22 cellular contexts compared by ENCODE assay signal in the genomic region with DNA sequence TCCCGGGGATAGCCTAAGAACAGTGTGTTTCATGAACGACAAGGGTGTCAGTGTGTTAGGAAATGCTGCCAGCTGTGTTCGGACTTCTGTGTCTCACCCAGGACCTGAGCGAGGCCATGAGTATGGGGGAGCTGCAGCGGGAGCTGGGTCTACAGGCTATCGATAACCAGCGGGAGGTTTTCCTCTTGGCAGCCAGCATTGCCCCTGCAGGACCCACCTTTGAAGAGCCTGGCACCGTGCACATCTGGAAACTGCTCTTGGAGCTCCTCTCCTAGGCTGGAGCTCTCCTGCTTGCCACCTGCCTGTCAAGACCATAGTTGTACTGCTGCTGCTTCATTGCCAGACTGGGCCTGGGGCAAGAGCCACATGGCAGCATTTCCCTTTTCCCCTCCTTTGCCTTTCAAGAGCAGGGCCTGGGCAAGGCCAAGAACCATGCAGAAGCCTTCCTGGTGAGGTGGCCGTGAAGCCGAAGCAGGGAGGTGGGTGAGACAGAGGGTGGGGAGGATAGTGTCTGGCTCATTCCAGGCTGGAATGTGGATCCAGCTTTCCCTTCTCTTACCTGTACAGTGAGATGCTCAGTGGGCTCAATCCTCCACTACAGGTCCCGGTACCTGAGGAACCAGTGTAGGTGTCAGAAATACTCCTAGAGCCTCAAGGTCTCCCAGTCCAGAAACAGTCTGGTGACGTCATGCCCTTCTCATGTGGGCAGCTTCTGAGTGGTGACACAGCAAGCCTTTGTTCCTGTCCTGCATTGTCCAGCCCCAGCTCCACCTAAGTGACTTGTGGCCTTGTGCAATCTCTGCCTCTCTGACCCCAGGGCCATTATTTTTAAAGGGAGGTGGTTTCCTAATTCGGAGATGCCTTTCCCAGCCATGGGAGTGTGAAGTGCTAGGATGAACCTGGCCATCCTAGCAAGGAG. TPM values are rescaled to one million over a fixed set of nuclear protein-coding genes. Genes with fewer than 3 reads are reported as not detected.
DNase-seq lines count a peak whose midpoint lies in the region; ATAC-seq lines count a peak whose summit lies in the region.
"Had no signal": no experiment of that assay in that cellular context is flagged by ENCODE, and none has a peak within 500 bp of the region (broad histone marks: within the 10 kb centered on the region; RNA-seq: fewer than 3 reads in every experiment).

No MANE protein-coding gene starts in this region.

- H3K4me1 Mint-ChIP-seq in dendritic cell treated with granulocyte-macrophage colony-stimulating factor and Interleukin-4, amounts not matched to agents 40 ng/mL and 50 ng/mL, for 4 days (ENCODE audit: low read depth), result peaks cover 29% of the 10 kb centered on the region

- no CpG with 5 or more reads among the region's 13 CpGs for WGBS in neuronal stem cell (ENCODE audit: extremely low coverage in 2 of 2, insufficient read length in 2 of 2, insufficient replicate concordance in 1 of 2), 2 donors
- 92 to 93% methylated on average over 13 of the region's 13 CpGs for whole genome bisulfite sequencing in aorta, 2 donors

- no peak overlapping the region for H2AFZ ChIP-seq in neuronal stem cell (ENCODE audit: low read length)

- H3K4me3 ChIP-seq in neuronal stem cell (ENCODE audit: low read length in 2 of 2) (no peak overlapping the region), aorta (ENCODE audit: low read length in 2 of 2) (no peak overlapping the region)
- H3K4me3 ChIP-seq: thyroid gland had no signal

- no peaks in the 10 kb centered on the region for H3K4me1 ChIP-seq in neuronal stem cell (ENCODE audit: control insufficient read depth in 2 of 2, insufficient read depth in 1 of 2, low read depth in 1 of 2, low read length in 2 of 2)
- no peaks in the 10 kb centered on the region for H3K4me1 ChIP-seq in aorta (ENCODE audit: control insufficient read depth in 1 of 2, insufficient read depth in 2 of 2, low read length in 2 of 2)

- H2BK5ac ChIP-seq in neuronal stem cell (ENCODE audit: low read length), result no peak overlapping the region

- intact Hi-C loops in dendritic cell treated with granulocyte-macrophage colony-stimulating factor and Interleukin-4, amounts not matched to agents 40 ng/mL and 50 ng/mL, for 4 days (cut with micrococcal nuclease), result no loop called here
- intact Hi-C loops in aorta (cut with DNase I), result no loop called here

- H3K4me2 ChIP-seq in neuronal stem cell (ENCODE audit: insufficient read depth, low read length, poor library complexity, severe bottlenecking), result no peak overlapping the region

- H2AK5ac ChIP-seq in neuronal stem cell (ENCODE audit: low read depth, low read length), result no peak overlapping the region

- no peak overlapping the region for H3K4ac ChIP-seq in neuronal stem cell (ENCODE audit: low read length)

- no peak overlapping the region for H4K91ac ChIP-seq in neuronal stem cell (ENCODE audit: low read depth, low read length, poor library complexity)

- no peaks in the 10 kb centered on the region for H3K9me3 Mint-ChIP-seq in dendritic cell treated with granulocyte-macrophage colony-stimulating factor and Interleukin-4, amounts not matched to agents 40 ng/mL and 50 ng/mL, for 4 days
- H3K9me3 Mint-ChIP-seq: immature natural killer cell; T-helper 2 cell treated with Interferon-gamma antibody and Interleukin-4, amounts not matched to agents 5 μg/mL and 100 μg/mL, for 36 hours had no signal

- H3K27me3 Mint-ChIP-seq in dendritic cell treated with granulocyte-macrophage colony-stimulating factor and Interleukin-4, amounts not matched to agents 40 ng/mL and 50 ng/mL, for 4 days, result peaks cover 13% of the 10 kb centered on the region

- H3K27me3 ChIP-seq in neuronal stem cell (ENCODE audit: control insufficient read depth in 3 of 3, insufficient read depth in 3 of 3, low read depth in 1 of 3, low read length in 3 of 3) (no peaks in the 10 kb centered on the region), aorta (ENCODE audit: control insufficient read depth in 1 of 2, insufficient read depth in 2 of 2, low read length in 1 of 2) (no peaks in the 10 kb centered on the region)
- H3K27me3 ChIP-seq: thyroid gland had no signal

- H2BK15ac ChIP-seq in neuronal stem cell (ENCODE audit: low read length), result no peak overlapping the region

- H4K8ac ChIP-seq in neuronal stem cell (ENCODE audit: low read depth, low read length), result no peak overlapping the region

- no peak overlapping the region for H2BK120ac ChIP-seq in neuronal stem cell (ENCODE audit: low read depth, low read length)

- peaks cover 20 to 72% of the 10 kb centered on the region in 2 donors for H3K36me3 ChIP-seq in neuronal stem cell (replicated peaks in 1 of 2; ENCODE audit: control insufficient read depth in 2 of 2, insufficient read depth in 2 of 2, low read length in 2 of 2)
- no peaks in the 10 kb centered on the region for H3K36me3 ChIP-seq in aorta (ENCODE audit: control insufficient read depth in 1 of 2, insufficient read depth in 2 of 2, low read length in 1 of 2)

- H3K27ac Mint-ChIP-seq in dendritic cell treated with granulocyte-macrophage colony-stimulating factor and Interleukin-4, amounts not matched to agents 40 ng/mL and 50 ng/mL, for 4 days, result peak overlapping the region; percentile 69
- H3K27ac Mint-ChIP-seq: T-helper 2 cell treated with Interferon-gamma antibody and Interleukin-4, amounts not matched to agents 5 μg/mL and 100 μg/mL, for 36 hours had no signal

- H3K18ac ChIP-seq in neuronal stem cell (ENCODE audit: low read length), result no peak overlapping the region

- H3K14ac ChIP-seq in neuronal stem cell (ENCODE audit: low read length), result no peak overlapping the region

- H2BK12ac ChIP-seq in neuronal stem cell (ENCODE audit: low read length), result no peak overlapping the region

- no peaks in the 10 kb centered on the region for H3K79me1 ChIP-seq in neuronal stem cell (ENCODE audit: low read depth, low read length)

- peak overlapping the region; percentile 14 for H3K9ac ChIP-seq in neuronal stem cell (ENCODE audit: low read depth, low read length, poor library complexity)

- peak; percentile 58 for DNase-seq in activated effector memory CD4-positive, alpha-beta T cell treated with anti-CD3 and anti-CD28 coated beads, Interleukin-2, amount 50 U/mL, for 16 hours
- no peak for DNase-seq in activated effector memory CD4-positive, alpha-beta T cell treated with Interleukin-2 at 50 U/mL for 16 hours
- DNase-seq in neuronal stem cell (ENCODE audit: low spot score) (no peak), aorta (no peak), NCI-H2171 treated with DMSO at 0.1 percent for 48 hours (lab: John Stamatoyannopoulos, UW) (no peak), NCI-H187 (lab: John Stamatoyannopoulos, UW) (no peak)
- DNase-seq: 8988T; activated CD4-positive, alpha-beta T cell treated with anti-CD3 and anti-CD28 coated beads for 1 hour; activated CD8-positive, alpha-beta memory T cell treated with anti-CD3 and anti-CD28 coated beads, Interleukin-2, amount 50 U/mL, for 4 hours; activated naive CD4-positive, alpha-beta T cell treated with Interleukin-2 at 50 U/mL for 16 hours; dermis blood vessel endothelial cell; glutamatergic neuron; immature natural killer cell; KG1; NCI-H1092; NCI-H345; SHP77; thyroid gland had no signal

- H3K9me3 ChIP-seq in neuronal stem cell (replicated peaks in 1 of 2; ENCODE audit: control insufficient read depth in 2 of 2, insufficient read depth in 1 of 2, low read depth in 1 of 2, low read length in 2 of 2), result no peaks in the 10 kb centered on the region
- no peaks in the 10 kb centered on the region for H3K9me3 ChIP-seq in aorta (ENCODE audit: control insufficient read depth, low read length)
- H3K9me3 ChIP-seq: thyroid gland had no signal

- H3K36me3 Mint-ChIP-seq in dendritic cell treated with granulocyte-macrophage colony-stimulating factor and Interleukin-4, amounts not matched to agents 40 ng/mL and 50 ng/mL, for 4 days (ENCODE audit: low read depth), result peaks cover 32% of the 10 kb centered on the region

- ATAC-seq in aorta (ENCODE audit: low FRiP score), result peak; percentile 24
- no peak for ATAC-seq in GM21786 (IDR thresholded peaks at IDR 0.05; ENCODE audit: unreplicated experiment)

- no peak overlapping the region for H3K27ac ChIP-seq in neuronal stem cell (replicated peaks; ENCODE audit: low read length)
- no peak overlapping the region for H3K27ac ChIP-seq in aorta (ENCODE audit: low read depth in 1 of 2, low read length in 2 of 2)
- H3K27ac ChIP-seq: C4-2B, thyroid gland had no signal

- H3K4me3 Mint-ChIP-seq in dendritic cell treated with granulocyte-macrophage colony-stimulating factor and Interleukin-4, amounts not matched to agents 40 ng/mL and 50 ng/mL, for 4 days, result no peak overlapping the region
- H3K4me3 Mint-ChIP-seq: immature natural killer cell; T-helper 2 cell treated with Interferon-gamma antibody and Interleukin-4, amounts not matched to agents 5 μg/mL and 100 μg/mL, for 36 hours had no signal

- H3K23ac ChIP-seq in neuronal stem cell (ENCODE audit: low read depth, low read length, poor library complexity), result peak overlapping the region; percentile 46

RNA-seq across cellular contexts. Expression of a gene that starts 6.6 kb away (rescaled TPM):
- 8.4 TPM for polyA plus RNA-seq in neuronal stem cell (2013, experiment 1 of 2)
- polyA plus RNA-seq in neuronal stem cell (2013, experiment 2 of 2), result 8.8 TPM
- total RNA-seq in aorta, result 10 to 100 TPM; 13.3 to 32.4 TPM
- 1 to 10 TPM; 1.1 to 8.3 TPM for polyA plus RNA-seq in aorta

RNA-seq across cellular contexts. Expression of a gene that starts 10.3 kb away (rescaled TPM):
- 142 TPM for polyA plus RNA-seq in neuronal stem cell (2013, experiment 1 of 2)
- 141 TPM for polyA plus RNA-seq in neuronal stem cell (2013, experiment 2 of 2)
- 10 to 100 TPM; 77.7 to 78.4 TPM for total RNA-seq in aorta
- polyA plus RNA-seq in aorta, result 10 to 100 TPM; 57.2 to 78.0 TPM

RNA-seq across cellular contexts. Expression of a gene that starts 16.5 kb away (rescaled TPM):
- 11.9 TPM for polyA plus RNA-seq in neuronal stem cell (2013, experiment 1 of 2)
- polyA plus RNA-seq in neuronal stem cell (2013, experiment 2 of 2), result 11.7 TPM
- 10 to 100 TPM in 1 of 2 donors, 1 to 10 TPM in 1; 9.7 to 19.2 TPM for total RNA-seq in aorta
- polyA plus RNA-seq in aorta, result 10 to 100 TPM; 12.3 to 15.0 TPM

RNA-seq across cellular contexts. Expression of a gene that starts 16.7 kb away (rescaled TPM):
- 247 TPM for polyA plus RNA-seq in neuronal stem cell (2013, experiment 1 of 2)
- polyA plus RNA-seq in neuronal stem cell (2013, experiment 2 of 2), result 237 TPM
- total RNA-seq in aorta, result 10 to 100 TPM; 46.8 to 60.9 TPM
- polyA plus RNA-seq in aorta, result 10 to 100 TPM; 69.2 to 75.5 TPM

RNA-seq across cellular contexts. Expression of a gene that starts 44.5 kb away (rescaled TPM):
- 21.0 TPM for polyA plus RNA-seq in neuronal stem cell (2013, experiment 1 of 2)
- polyA plus RNA-seq in neuronal stem cell (2013, experiment 2 of 2), result 20.3 TPM
- 100 to 1,000 TPM in 1 of 2 donors, 10 to 100 TPM in 1; 86.7 to 124 TPM for total RNA-seq in aorta
- 100 to 1,000 TPM; 143 to 160 TPM for polyA plus RNA-seq in aorta
